In the genomic region with DNA sequence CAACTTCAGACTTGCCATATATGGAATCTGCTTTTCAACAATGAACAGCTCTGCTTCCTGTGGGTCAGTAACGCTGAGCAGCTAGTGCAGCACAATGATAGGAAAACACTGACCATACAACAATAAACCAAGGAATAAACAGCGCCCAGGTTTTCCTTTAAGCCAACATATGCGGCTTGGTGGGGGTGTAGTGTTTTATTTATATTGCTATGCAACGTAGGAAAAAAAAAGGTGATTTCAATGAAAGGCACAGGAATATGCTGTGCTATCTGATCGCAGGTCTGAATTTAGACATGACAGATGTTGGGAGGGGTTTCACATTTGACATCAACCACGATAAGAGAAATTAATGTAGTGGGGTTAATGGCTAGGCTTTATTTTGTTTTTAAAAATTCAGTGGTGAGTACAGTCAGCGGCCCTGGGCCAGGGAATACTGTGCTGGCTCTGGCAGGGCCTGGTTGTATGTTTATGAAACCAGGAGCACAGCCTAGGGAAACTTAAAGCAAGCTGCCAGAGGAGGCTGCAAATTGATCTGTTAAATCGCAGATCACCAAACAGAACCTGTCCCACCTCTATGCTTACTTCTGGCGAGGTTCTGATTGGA, we compare ENCODE assay signal across 1 cellular context.
TF ChIP-seq lines count a peak whose summit lies in the region.

No MANE protein-coding gene starts in this region.

TF ChIP-seq in IMR-90, 13 proteins besides CTCF, POLR2A, EP300 and RAD21 (continued from another document):
- TF ChIP-seq, protein P1, sequence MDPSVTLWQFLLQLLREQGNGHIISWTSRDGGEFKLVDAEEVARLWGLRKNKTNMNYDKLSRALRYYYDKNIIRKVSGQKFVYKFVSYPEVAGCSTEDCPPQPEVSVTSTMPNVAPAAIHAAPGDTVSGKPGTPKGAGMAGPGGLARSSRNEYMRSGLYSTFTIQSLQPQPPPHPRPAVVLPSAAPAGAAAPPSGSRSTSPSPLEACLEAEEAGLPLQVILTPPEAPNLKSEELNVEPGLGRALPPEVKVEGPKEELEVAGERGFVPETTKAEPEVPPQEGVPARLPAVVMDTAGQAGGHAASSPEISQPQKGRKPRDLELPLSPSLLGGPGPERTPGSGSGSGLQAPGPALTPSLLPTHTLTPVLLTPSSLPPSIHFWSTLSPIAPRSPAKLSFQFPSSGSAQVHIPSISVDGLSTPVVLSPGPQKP (IDR thresholded peaks at IDR 0.05; ENCODE audit: borderline replicate concordance, low read depth, low read length), result no peak
- TF ChIP-seq MAZ (IDR thresholded peaks at IDR 0.05; ENCODE audit: borderline replicate concordance, low read depth, low read length) (no peak), CHD1 (IDR thresholded peaks at IDR 0.05; ENCODE audit: low read depth, low read length) (no peak), BHLHE40 (IDR thresholded peaks at IDR 0.05; ENCODE audit: low read depth, low read length) (no peak), RCOR1 (IDR thresholded peaks at IDR 0.05; ENCODE audit: insufficient replicate concordance, low read length) (no peak), FOS (IDR thresholded peaks at IDR 0.05; ENCODE audit: low read depth, low read length) (no peak), SMC3 (IDR thresholded peaks at IDR 0.05; ENCODE audit: low read depth, low read length) (no peak), NFE2L2 (IDR thresholded peaks at IDR 0.05; ENCODE audit: low read depth, low read length) (no peak), MXI1 (IDR thresholded peaks at IDR 0.05; ENCODE audit: borderline replicate concordance, low read depth, low read length) (no peak), RFX5 (IDR thresholded peaks at IDR 0.05; ENCODE audit: low read depth, low read length) (no peak), MAFK (IDR thresholded peaks at IDR 0.05; ENCODE audit: low read depth, low read length) (no peak)
- TF ChIP-seq, protein P2, sequence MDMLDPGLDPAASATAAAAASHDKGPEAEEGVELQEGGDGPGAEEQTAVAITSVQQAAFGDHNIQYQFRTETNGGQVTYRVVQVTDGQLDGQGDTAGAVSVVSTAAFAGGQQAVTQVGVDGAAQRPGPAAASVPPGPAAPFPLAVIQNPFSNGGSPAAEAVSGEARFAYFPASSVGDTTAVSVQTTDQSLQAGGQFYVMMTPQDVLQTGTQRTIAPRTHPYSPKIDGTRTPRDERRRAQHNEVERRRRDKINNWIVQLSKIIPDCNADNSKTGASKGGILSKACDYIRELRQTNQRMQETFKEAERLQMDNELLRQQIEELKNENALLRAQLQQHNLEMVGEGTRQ (IDR thresholded peaks at IDR 0.05; ENCODE audit: low read depth, low read length), result no peak
TF ChIP-seq in IMR-90: peak in this region for 0.
